ENCODE assay signal across 8 cellular contexts in the genomic region with DNA sequence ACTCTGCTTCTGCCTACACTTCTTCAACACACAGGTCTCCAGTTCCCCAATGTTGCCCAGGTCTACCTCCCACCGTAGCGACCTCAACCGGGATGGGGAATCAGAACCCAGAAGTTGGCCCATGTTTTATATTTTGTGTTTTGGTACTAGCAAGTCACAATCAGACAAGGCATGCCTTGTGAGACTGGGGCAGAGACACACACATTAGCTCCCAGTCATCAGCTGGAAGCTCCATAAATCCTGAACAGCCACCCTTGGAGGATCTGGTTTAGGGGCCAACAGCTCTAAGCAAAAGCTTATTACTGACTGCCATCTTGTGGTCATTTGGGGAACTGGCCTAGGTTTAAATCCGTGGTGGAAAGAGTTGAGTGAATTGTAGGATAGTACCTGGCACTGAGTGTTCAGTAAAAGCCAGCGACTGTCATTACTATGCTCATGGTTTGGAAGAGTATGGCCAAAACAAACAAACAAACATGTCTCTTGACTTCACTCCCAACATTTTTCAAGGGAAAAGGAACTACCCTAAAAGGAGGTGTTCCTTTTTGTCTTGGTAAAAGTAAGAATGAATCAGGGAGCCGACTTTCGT. TPM values are rescaled to one million over a fixed set of nuclear protein-coding genes. Genes with fewer than 3 reads are reported as not detected.
DNase-seq lines count a peak whose midpoint lies in the region; ATAC-seq and TF ChIP-seq lines count a peak whose summit lies in the region.

No MANE protein-coding gene starts in this region.

- WGBS in aorta, 2 donors = 40 to 46% methylated on average over 7 of the region's 7 CpGs

- TF ChIP-seq CTCF in GM12872 (IDR thresholded peaks at IDR 0.05; ENCODE audit: insufficient read depth, low read depth, low read length) = peak; percentile 90
- peak; percentile 92 for TF ChIP-seq CTCF in progenitor cell of endocrine pancreas (IDR thresholded peaks at IDR 0.05; ENCODE audit: unreplicated experiment)

- ATAC-seq in aorta (ENCODE audit: low FRiP score) = peak; percentile 91
- no peak for ATAC-seq in HG03432 (IDR thresholded peaks at IDR 0.05; ENCODE audit: unreplicated experiment)

- H3K9me3 ChIP-seq in aorta (ENCODE audit: control insufficient read depth, low read length) = no peaks in the 10 kb centered on the region

- no peaks in the 10 kb centered on the region for H3K4me1 ChIP-seq in aorta (ENCODE audit: control insufficient read depth in 1 of 2, insufficient read depth in 2 of 2, low read length in 2 of 2)

- H3K27ac ChIP-seq in aorta (ENCODE audit: low read depth in 1 of 2, low read length in 2 of 2) = no peak overlapping the region

- H3K27me3 Mint-ChIP-seq in activated naive CD4-positive, alpha-beta T cell treated with anti-CD3 and anti-CD28 coated beads, Interleukin-2, amount 50 U/mL, for 24 hours = no peaks in the 10 kb centered on the region
- peaks cover 11% of the 10 kb centered on the region for H3K27me3 Mint-ChIP-seq in progenitor cell of endocrine pancreas

- no peaks in the 10 kb centered on the region for H3K36me3 ChIP-seq in aorta (ENCODE audit: control insufficient read depth in 1 of 2, insufficient read depth in 2 of 2, low read length in 1 of 2)

- H3K36me3 Mint-ChIP-seq in activated naive CD4-positive, alpha-beta T cell treated with anti-CD3 and anti-CD28 coated beads, Interleukin-2, amount 50 U/mL, for 24 hours = no peaks in the 10 kb centered on the region
- H3K36me3 Mint-ChIP-seq in progenitor cell of endocrine pancreas (ENCODE audit: insufficient read depth) = no peaks in the 10 kb centered on the region

- intact Hi-C loops in aorta (cut with DNase I) = loop anchor here in 1 of 2 donors (1.0 to 10.0 kb wide), 3 partner anchors 38 to 326 kb away; a partner anchor contains a TSS

- no peaks in the 10 kb centered on the region for H3K27me3 ChIP-seq in aorta (ENCODE audit: control insufficient read depth in 1 of 2, insufficient read depth in 2 of 2, low read length in 1 of 2)

- no peaks in the 10 kb centered on the region for H3K9me3 Mint-ChIP-seq in activated naive CD4-positive, alpha-beta T cell treated with anti-CD3 and anti-CD28 coated beads, Interleukin-2, amount 50 U/mL, for 24 hours
- H3K9me3 Mint-ChIP-seq in progenitor cell of endocrine pancreas (ENCODE audit: low read depth) = no peaks in the 10 kb centered on the region

- peaks cover 42% of the 10 kb centered on the region for H3K4me1 Mint-ChIP-seq in activated naive CD4-positive, alpha-beta T cell treated with anti-CD3 and anti-CD28 coated beads, Interleukin-2, amount 50 U/mL, for 24 hours
- no peaks in the 10 kb centered on the region for H3K4me1 Mint-ChIP-seq in progenitor cell of endocrine pancreas (ENCODE audit: low read depth)

- DNase-seq in NCI-H1417 (lab: John Stamatoyannopoulos, UW) (peak; percentile 77 to 94 (median 92)), SKM-1 treated with dmso at 0.1 percent for 144 hours (lab: John Stamatoyannopoulos, UW; ENCODE audit: unreplicated experiment) (peak; percentile 54), glomerular endothelial cell (ENCODE audit: extremely low read depth, low read depth, low spot score) (peak; percentile 58), progenitor cell of endocrine pancreas (ENCODE audit: low spot score, unreplicated experiment) (peak; percentile 67), aorta (peak in 1 of 2 donors; percentile 65)

- H3K4me3 ChIP-seq in aorta (ENCODE audit: low read length in 2 of 2) = no peak overlapping the region

- peak overlapping the region; percentile 63 for H3K27ac Mint-ChIP-seq in activated naive CD4-positive, alpha-beta T cell treated with anti-CD3 and anti-CD28 coated beads, Interleukin-2, amount 50 U/mL, for 24 hours
- H3K27ac Mint-ChIP-seq in progenitor cell of endocrine pancreas = no peak overlapping the region

- H3K4me3 Mint-ChIP-seq in activated naive CD4-positive, alpha-beta T cell treated with anti-CD3 and anti-CD28 coated beads, Interleukin-2, amount 50 U/mL, for 24 hours = no peak overlapping the region
- H3K4me3 Mint-ChIP-seq in progenitor cell of endocrine pancreas (ENCODE audit: low read depth) = no peak overlapping the region

RNA-seq across cellular contexts. Expression of a gene that starts 40.5 kb away (rescaled TPM):
- 3.6 and 10.6 TPM in 2 replicates for total RNA-seq in glomerular endothelial cell
- total RNA-seq in progenitor cell of endocrine pancreas = 19.5 and 19.7 TPM in 2 replicates
- total RNA-seq in aorta = 10 to 100 TPM; 42.7 to 54.2 TPM
- 10 to 100 TPM; 17.2 to 24.8 TPM for polyA plus RNA-seq in aorta

RNA-seq across cellular contexts. Expression of a gene that starts 47.2 kb away (rescaled TPM):
- total RNA-seq in glomerular endothelial cell (12.9 and 16.7 TPM in 2 replicates), progenitor cell of endocrine pancreas (14.6 and 17.1 TPM in 2 replicates), aorta (10 to 100 TPM; 11.2 to 17.0 TPM)
- 1 to 10 TPM; 3.9 to 4.1 TPM for polyA plus RNA-seq in aorta

RNA-seq across cellular contexts. Expression of a gene that starts 47.5 kb away (rescaled TPM):
- total RNA-seq in glomerular endothelial cell (13.8 and 15.7 TPM in 2 replicates), progenitor cell of endocrine pancreas (1.4 and 2.5 TPM in 2 replicates), aorta (1 to 10 TPM; 2.2 to 2.7 TPM)
- under 1 TPM; 0.50 to 0.54 TPM for polyA plus RNA-seq in aorta
